ENCODE assay signal across 8 cellular contexts in the genomic region with DNA sequence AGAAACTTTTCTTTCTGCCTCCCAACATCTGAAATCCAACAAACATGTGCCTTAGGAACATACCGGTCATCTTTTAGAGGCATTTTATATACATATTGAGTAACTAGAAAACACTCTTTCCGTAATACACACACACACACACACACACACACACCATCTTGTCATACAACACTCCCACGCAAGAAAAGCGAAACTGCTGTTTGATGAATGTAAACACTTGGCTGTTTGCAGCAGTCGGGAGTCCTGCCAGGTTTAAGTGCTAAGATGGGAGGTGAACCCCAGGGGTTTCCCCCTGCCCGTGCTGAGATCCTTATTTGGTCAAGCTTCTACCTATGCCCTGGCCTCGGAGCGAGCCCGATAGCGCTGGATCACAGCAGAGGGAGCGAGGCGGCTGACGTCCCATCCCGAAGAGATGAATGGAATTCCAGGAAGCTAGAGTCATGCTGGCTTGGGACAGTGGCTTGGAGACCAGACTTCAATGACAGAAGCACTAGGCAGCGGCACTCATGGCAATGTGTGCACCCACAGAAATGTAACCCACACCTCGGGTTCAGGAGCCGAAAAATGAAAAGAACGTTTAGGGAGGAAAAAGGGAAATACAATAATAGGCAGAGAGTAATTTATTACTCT. TPM values are rescaled to one million over a fixed set of nuclear protein-coding genes. Genes with fewer than 3 reads are reported as not detected.
DNase-seq lines count a peak whose midpoint lies in the region; ATAC-seq and TF ChIP-seq lines count a peak whose summit lies in the region.

No MANE protein-coding gene starts in this region.

- H3K27ac Mint-ChIP-seq in activated CD4-positive, alpha-beta memory T cell treated with anti-CD3 and anti-CD28 coated beads, Interleukin-2, amount 10 ng/mL, durations not matched to agents 7 days and 5 days: no peak overlapping the region

- peaks cover 11% of the 10 kb centered on the region for H3K4me1 Mint-ChIP-seq in activated CD4-positive, alpha-beta memory T cell treated with anti-CD3 and anti-CD28 coated beads, Interleukin-2, amount 10 ng/mL, durations not matched to agents 7 days and 5 days

- H3K27ac ChIP-seq in ovary: peak overlapping the region; percentile 68 to 93

- no peak for TF ChIP-seq POLR2A in ovary (IDR thresholded peaks at IDR 0.05)

- peak overlapping the region; percentile 92 for H3K4me3 ChIP-seq in ovary

- H3K36me3 ChIP-seq in ovary: no peaks in the 10 kb centered on the region

- H3K9me3 ChIP-seq in ovary: no peaks in the 10 kb centered on the region

- WGBS in ovary, 3 donors: 1 to 8% (median 1%) methylated on average over 18 of the region's 18 CpGs

- no peaks in the 10 kb centered on the region for H3K36me3 Mint-ChIP-seq in activated CD4-positive, alpha-beta memory T cell treated with anti-CD3 and anti-CD28 coated beads, Interleukin-2, amount 10 ng/mL, durations not matched to agents 7 days and 5 days (ENCODE audit: low read depth)

- ATAC-seq in GM21528 (IDR thresholded peaks at IDR 0.05; ENCODE audit: low FRiP score, unreplicated experiment) (peak; percentile 3), Right ventricle myocardium inferior (peak; percentile 67)

- peaks cover 64% of the 10 kb centered on the region for H3K27me3 Mint-ChIP-seq in activated CD4-positive, alpha-beta memory T cell treated with anti-CD3 and anti-CD28 coated beads, Interleukin-2, amount 10 ng/mL, durations not matched to agents 7 days and 5 days

- TF ChIP-seq EP300 in ovary (IDR thresholded peaks at IDR 0.05): no peak

- CTCF ChIA-PET in activated CD4-positive, alpha-beta memory T cell treated with anti-CD3 and anti-CD28 coated beads, Interleukin-2, amount 10 ng/mL, durations not matched to agents 7 days and 5 days (lab: Charles Lee): interaction anchor here (0.7 to 6.8 kb wide), 23 partner anchors 11 to 1139 kb away, joined by 3 to 75 read pairs (median 3); a partner anchor contains a TSS

- peak; percentile 40 for DNase-seq in 8988T
- no peak for DNase-seq in activated CD4-positive, alpha-beta memory T cell treated with anti-CD3 and anti-CD28 coated beads, Interleukin-2, amount 10 ng/mL, durations not matched to agents 7 days and 5 days
- peak; percentile 79 for DNase-seq in Right ventricle myocardium inferior (ENCODE audit: missing footprints)
- DNase-seq in ovary: peak; percentile 64 to 73 (median 67)
- no peak for DNase-seq in stimulated activated naive CD4-positive, alpha-beta T cell treated with Interleukin-2 at 50 U/mL for 16 hours (lab: John Stamatoyannopoulos, UW)
- no peak for DNase-seq in NOMO-1 (lab: John Stamatoyannopoulos, UW; ENCODE audit: unreplicated experiment in 2 of 2)
- DNase-seq in NCI-H2227 treated with DMSO at 0.1 percent for 48 hours (lab: John Stamatoyannopoulos, UW): no peak

- peak overlapping the region; percentile 43 for H3K4me3 Mint-ChIP-seq in activated CD4-positive, alpha-beta memory T cell treated with anti-CD3 and anti-CD28 coated beads, Interleukin-2, amount 10 ng/mL, durations not matched to agents 7 days and 5 days

- H3K4me1 ChIP-seq in ovary (ENCODE audit: insufficient read depth): peaks cover 15% of the 10 kb centered on the region

- H3K27me3 ChIP-seq in ovary: no peaks in the 10 kb centered on the region

- H3K9me3 Mint-ChIP-seq in activated CD4-positive, alpha-beta memory T cell treated with anti-CD3 and anti-CD28 coated beads, Interleukin-2, amount 10 ng/mL, durations not matched to agents 7 days and 5 days: no peaks in the 10 kb centered on the region

- POLR2A ChIA-PET in activated CD4-positive, alpha-beta memory T cell treated with anti-CD3 and anti-CD28 coated beads, Interleukin-2, amount 10 ng/mL, durations not matched to agents 7 days and 5 days (lab: Charles Lee): interaction anchor here (0.7 to 0.9 kb wide), 3 partner anchors 45 to 195 kb away, joined by 3 read pairs; no protein-coding TSS in a partner anchor

- intact Hi-C loops in Right ventricle myocardium inferior (cut with DNase I): loop anchor here (1.0 to 5.0 kb wide), 8 partner anchors 87 to 872 kb away; no protein-coding TSS in a partner anchor
- intact Hi-C loops in ovary (cut with DNase I): loop anchor here (2.0 to 10.0 kb wide), 11 partner anchors 85 to 872 kb away; no protein-coding TSS in a partner anchor

- no peak for TF ChIP-seq CTCF in ovary (IDR thresholded peaks at IDR 0.05)

RNA-seq across cellular contexts. Expression of a gene that starts 1.3 kb away (rescaled TPM):
- total RNA-seq in activated CD4-positive, alpha-beta memory T cell treated with anti-CD3 and anti-CD28 coated beads, Interleukin-2, amount 10 ng/mL, durations not matched to agents 7 days and 5 days: 1 to 10 TPM; 1.2 to 1.5 TPM
- 35.4 TPM for total RNA-seq in Right ventricle myocardium inferior
- total RNA-seq in ovary: 100 to 1,000 TPM in 6 of 7 donors, 10 to 100 TPM in 1; 53.6 to 428 (median 234) TPM
- polyA plus RNA-seq in ovary: 100 to 1,000 TPM in 1 of 2 donors, 10 to 100 TPM in 1; 64.4 to 118 TPM

Comparison
In these comparisons a context has a peak if more than half of its experiments do, and no peak if none do; other contexts are left out.
1. DNase-seq: peak in 8988T (single experiment), Right ventricle myocardium inferior (single experiment) and ovary (5 of 5); none in activated CD4-positive, alpha-beta memory T cell treated with anti-CD3 and anti-CD28 coated beads, Interleukin-2, amount 10 ng/mL, durations not matched to agents 7 days and 5 days (single experiment), stimulated activated naive CD4-positive, alpha-beta T cell treated with Interleukin-2 at 50 U/mL for 16 hours (single experiment), NOMO-1 (0 of 2) and NCI-H2227 treated with DMSO at 0.1 percent for 48 hours (single experiment).
2. RNA of a gene that starts 1.3 kb away (total RNA-seq): 53.6 to 428 TPM in ovary and 35.4 TPM in Right ventricle myocardium inferior (single experiment); 1.2 to 1.5 TPM in activated CD4-positive, alpha-beta memory T cell treated with anti-CD3 and anti-CD28 coated beads, Interleukin-2, amount 10 ng/mL, durations not matched to agents 7 days and 5 days; every median in the first group is over 10 times any median in the second.